Comparison of ENCODE assay signal across 12 cellular contexts in genomic region chr7:18221377-18222290, GRCh38.
DNase-seq lines count a peak whose midpoint lies in the region; ATAC-seq and TF ChIP-seq lines count a peak whose summit lies in the region.
"Had no signal": no experiment of that assay in that cellular context is flagged by ENCODE, and none has a peak within 500 bp of the region (broad histone marks: within the 10 kb centered on the region; RNA-seq: fewer than 3 reads in every experiment).

No MANE protein-coding gene starts in this region.

- H3K4ac ChIP-seq in mesendoderm (ENCODE audit: low read depth, low read length) = no peak overlapping the region

- H3K27me3 Mint-ChIP-seq in stimulated activated naive B cell treated with anti-CD40 and anti-IgM and Interleukin-4, amounts not matched to agents 10 μg/mL and 1 μg/mL and 100 μg/mL, for 72 hours = no peaks in the 10 kb centered on the region
- H3K27me3 Mint-ChIP-seq: activated naive CD4-positive, alpha-beta T cell treated with anti-CD3 and anti-CD28 coated beads, Interleukin-2, amount 50 U/mL, for 24 hours; naive B cell had no signal

- no peaks in the 10 kb centered on the region for H3K79me1 ChIP-seq in mesendoderm (ENCODE audit: low read length)

- H2BK15ac ChIP-seq in mesendoderm (replicated peaks; ENCODE audit: low read depth) = no peak overlapping the region

- H2AK5ac ChIP-seq in mesendoderm (ENCODE audit: low read length) = no peak overlapping the region

- H3K56ac ChIP-seq in mesendoderm (ENCODE audit: low read length) = no peak overlapping the region

- no peak overlapping the region for H2BK120ac ChIP-seq in mesendoderm (ENCODE audit: low read depth, low read length)

- H3K36me3 ChIP-seq in mesendoderm (ENCODE audit: control insufficient read depth, insufficient read depth, low read length) = no peaks in the 10 kb centered on the region
- H3K36me3 ChIP-seq: esophagus squamous epithelium, sigmoid colon had no signal

- no peak overlapping the region for H3K27ac Mint-ChIP-seq in stimulated activated naive B cell treated with anti-CD40 and anti-IgM and Interleukin-4, amounts not matched to agents 10 μg/mL and 1 μg/mL and 100 μg/mL, for 72 hours
- H3K27ac Mint-ChIP-seq: activated naive CD4-positive, alpha-beta T cell treated with anti-CD3 and anti-CD28 coated beads, Interleukin-2, amount 50 U/mL, for 24 hours had no signal

- DNase-seq in HCEC 1CT (peak; percentile 5), SIG-M5 treated with dmso at 0.1 percent for 504 hours (lab: John Stamatoyannopoulos, UW; ENCODE audit: unreplicated experiment) (peak; percentile 84), fibroblast of villous mesenchyme (ENCODE audit: low read depth) (peak; percentile 2), mesendoderm (no peak)
- no peak for DNase-seq in stimulated activated naive B cell treated with anti-CD40 and anti-IgM and Interleukin-4, amounts not matched to agents 10 μg/mL and 1 μg/mL and 100 μg/mL, for 72 hours
- DNase-seq: esophagus squamous epithelium, naive B cell, NCI-H1417 treated with DMSO at 0.1 percent for 48 hours, sigmoid colon had no signal

- H3K9ac ChIP-seq in mesendoderm (ENCODE audit: low read length) = no peak overlapping the region

- no peak overlapping the region for H4K5ac ChIP-seq in mesendoderm (ENCODE audit: low read length)

- no peak overlapping the region for H3K4me3 Mint-ChIP-seq in stimulated activated naive B cell treated with anti-CD40 and anti-IgM and Interleukin-4, amounts not matched to agents 10 μg/mL and 1 μg/mL and 100 μg/mL, for 72 hours
- H3K4me3 Mint-ChIP-seq: activated naive CD4-positive, alpha-beta T cell treated with anti-CD3 and anti-CD28 coated beads, Interleukin-2, amount 50 U/mL, for 24 hours had no signal

- no peak overlapping the region for H4K8ac ChIP-seq in mesendoderm (ENCODE audit: low read depth, low read length)

- peaks cover 0 to 2% of the 10 kb centered on the region in 2 donors for H3K9me3 Mint-ChIP-seq in stimulated activated naive B cell treated with anti-CD40 and anti-IgM and Interleukin-4, amounts not matched to agents 10 μg/mL and 1 μg/mL and 100 μg/mL, for 72 hours
- H3K9me3 Mint-ChIP-seq: activated naive CD4-positive, alpha-beta T cell treated with anti-CD3 and anti-CD28 coated beads, Interleukin-2, amount 50 U/mL, for 24 hours had no signal

- H3K4me1 Mint-ChIP-seq in stimulated activated naive B cell treated with anti-CD40 and anti-IgM and Interleukin-4, amounts not matched to agents 10 μg/mL and 1 μg/mL and 100 μg/mL, for 72 hours = peaks cover 29 to 56% of the 10 kb centered on the region in 2 donors
- H3K4me1 Mint-ChIP-seq: activated naive CD4-positive, alpha-beta T cell treated with anti-CD3 and anti-CD28 coated beads, Interleukin-2, amount 50 U/mL, for 24 hours had no signal

- TF ChIP-seq CTCF in fibroblast of villous mesenchyme (IDR thresholded peaks at IDR 0.05; ENCODE audit: insufficient read depth, low read depth, low read length) = no peak

- H3K23ac ChIP-seq in mesendoderm (ENCODE audit: low read length) = no peak overlapping the region

- no peak overlapping the region for H3K4me3 ChIP-seq in fibroblast of villous mesenchyme (ENCODE audit: low read depth, low read length)
- no peak overlapping the region for H3K4me3 ChIP-seq in mesendoderm (ENCODE audit: low read length)
- H3K4me3 ChIP-seq: esophagus squamous epithelium, sigmoid colon had no signal

- H3K79me2 ChIP-seq in mesendoderm (ENCODE audit: control insufficient read depth, insufficient read depth, low read length) = no peaks in the 10 kb centered on the region

- H3K27me3 ChIP-seq in mesendoderm (ENCODE audit: insufficient read depth, low read length, poor library complexity) = no peaks in the 10 kb centered on the region
- H3K27me3 ChIP-seq: esophagus squamous epithelium, sigmoid colon had no signal

- H3K4me2 ChIP-seq in mesendoderm (ENCODE audit: low read length) = no peak overlapping the region

- no peak overlapping the region for H2BK5ac ChIP-seq in mesendoderm (ENCODE audit: low read length)

- no peaks in the 10 kb centered on the region for H3K36me3 Mint-ChIP-seq in stimulated activated naive B cell treated with anti-CD40 and anti-IgM and Interleukin-4, amounts not matched to agents 10 μg/mL and 1 μg/mL and 100 μg/mL, for 72 hours
- H3K36me3 Mint-ChIP-seq: activated naive CD4-positive, alpha-beta T cell treated with anti-CD3 and anti-CD28 coated beads, Interleukin-2, amount 50 U/mL, for 24 hours; naive B cell had no signal

- H3K18ac ChIP-seq in mesendoderm (ENCODE audit: low read length) = no peak overlapping the region

- WGBS in mesendoderm (ENCODE audit: extremely low coverage, insufficient coverage, low lambda C conversion rate) = no CpG with 5 or more reads among the region's 2 CpGs

- H3K4me1 ChIP-seq in mesendoderm (ENCODE audit: control insufficient read depth, low read depth, low read length) = no peaks in the 10 kb centered on the region
- H3K4me1 ChIP-seq: esophagus squamous epithelium had no signal

- no peak overlapping the region for H3K27ac ChIP-seq in mesendoderm (ENCODE audit: low read depth, low read length)
- H3K27ac ChIP-seq: esophagus squamous epithelium had no signal

- peak; percentile 57 to 66 for ATAC-seq in stimulated activated naive B cell treated with anti-CD40 and anti-IgM and Interleukin-4, amounts not matched to agents 10 μg/mL and 1 μg/mL and 100 μg/mL, for 72 hours (replicated peaks)
- ATAC-seq in GM19467 (IDR thresholded peaks at IDR 0.05; ENCODE audit: unreplicated experiment) (no peak), GM21367 (IDR thresholded peaks at IDR 0.05; ENCODE audit: unreplicated experiment) (no peak)

Comparison
In these comparisons a context has a peak if more than half of its experiments do, and no peak if none do; other contexts are left out.
1. DNase-seq: peak in HCEC 1CT (single experiment), SIG-M5 treated with dmso at 0.1 percent for 504 hours (single experiment) and fibroblast of villous mesenchyme (single experiment); none in stimulated activated naive B cell treated with anti-CD40 and anti-IgM and Interleukin-4, amounts not matched to agents 10 μg/mL and 1 μg/mL and 100 μg/mL, for 72 hours (single experiment) and mesendoderm (single experiment).
2. ATAC-seq: peak in stimulated activated naive B cell treated with anti-CD40 and anti-IgM and Interleukin-4, amounts not matched to agents 10 μg/mL and 1 μg/mL and 100 μg/mL, for 72 hours (2 of 2); none in GM19467 (single experiment) and GM21367 (single experiment).